20 cellular contexts compared by ENCODE assay signal in genomic region chr13:45015300-45015699, GRCh38. TPM values are rescaled to one million over a fixed set of nuclear protein-coding genes. Genes with fewer than 3 reads are reported as not detected.
A peak's percentile ranks its signal among the peaks of the same experiment; 100 is the strongest.
DNase-seq lines count a peak whose midpoint lies in the region; TF ChIP-seq lines count a peak whose summit lies in the region.
"Had no signal": no experiment of that assay in that cellular context is flagged by ENCODE, and none has a peak within 500 bp of the region (broad histone marks: within the 10 kb centered on the region; RNA-seq: fewer than 3 reads in every experiment).

No MANE protein-coding gene starts in this region.

- H3K27ac Mint-ChIP-seq in MCF 10A (ENCODE audit: low read depth, unreplicated experiment) (no peak overlapping the region), mesothelial cell of epicardium (no peak overlapping the region)
- H3K27ac Mint-ChIP-seq: activated CD8-positive, alpha-beta T cell treated with anti-CD3 and anti-CD28 coated beads for 36 hours; T-cell had no signal

- no peak overlapping the region for H2AFZ ChIP-seq in mammary epithelial cell (ENCODE audit: low read depth, low read length)
- H2AFZ ChIP-seq: PC-9 had no signal

- intact Hi-C loops in mammary epithelial cell (cut with micrococcal nuclease) (no loop called here), MCF 10A (cut with micrococcal nuclease) (no loop called here), adrenal gland (cut with DNase I) (no loop called here)

- no peaks in the 10 kb centered on the region for H3K4me1 ChIP-seq in mammary epithelial cell (ENCODE audit: insufficient read depth, low read length)
- H3K4me1 ChIP-seq in adrenal gland (replicated peaks in 1 of 2): peaks cover 0 to 8% of the 10 kb centered on the region in 2 donors
- H3K4me1 ChIP-seq: heart left ventricle, SJCRH30 had no signal

- H3K4me2 ChIP-seq in mammary epithelial cell (ENCODE audit: insufficient read depth, low read depth, low read length): no peak overlapping the region
- H3K4me2 ChIP-seq: PC-9 had no signal

- DNase-seq in mammary epithelial cell: peak; percentile 4
- no peak for DNase-seq in MCF 10A (ENCODE audit: unreplicated experiment)
- DNase-seq in adrenal gland: peak in 4 of 7 donors; percentile 33 to 51 (median 38)
- peak; percentile 4 for DNase-seq in fibroblast of pulmonary artery (ENCODE audit: low read depth)
- DNase-seq in mesothelial cell of epicardium (ENCODE audit: low spot score in 2 of 2, unreplicated experiment in 2 of 2): no peak
- no peak for DNase-seq in SKM-1 (lab: John Stamatoyannopoulos, UW; ENCODE audit: unreplicated experiment)
- no peak for DNase-seq in retina
- DNase-seq in hippocampal formation (lab: John Stamatoyannopoulos, UW): no peak
- DNase-seq: activated CD8-positive, alpha-beta T cell treated with anti-CD3 and anti-CD28 coated beads for 36 hours; activated naive CD4-positive, alpha-beta T cell; heart left ventricle; left colon; mesenchymal stem cell; NCI-H446 treated with DMSO at 0.1 percent for 48 hours; nucleus accumbens; PC-9; SJCRH30; T-cell had no signal

- H3K79me2 ChIP-seq in mammary epithelial cell (ENCODE audit: insufficient read depth, low read length): no peaks in the 10 kb centered on the region

- H3K4me3 ChIP-seq in mammary epithelial cell (replicated peaks in 1 of 3; ENCODE audit: insufficient read depth in 1 of 3, low read depth in 2 of 3, low read length in 3 of 3): no peak overlapping the region
- H3K4me3 ChIP-seq in adrenal gland: no peak overlapping the region
- no peak overlapping the region for H3K4me3 ChIP-seq in fibroblast of pulmonary artery (replicated peaks; ENCODE audit: low read depth, low read length)
- H3K4me3 ChIP-seq: coronary artery, heart left ventricle, PC-9, SJCRH30 had no signal

- no peaks in the 10 kb centered on the region for H3K4me1 Mint-ChIP-seq in MCF 10A (ENCODE audit: insufficient read depth, unreplicated experiment)
- no peaks in the 10 kb centered on the region for H3K4me1 Mint-ChIP-seq in mesothelial cell of epicardium
- H3K4me1 Mint-ChIP-seq: T-cell had no signal

- H3K9me3 Mint-ChIP-seq in MCF 10A (ENCODE audit: unreplicated experiment): no peaks in the 10 kb centered on the region
- no peaks in the 10 kb centered on the region for H3K9me3 Mint-ChIP-seq in mesothelial cell of epicardium
- H3K9me3 Mint-ChIP-seq: activated CD8-positive, alpha-beta T cell treated with anti-CD3 and anti-CD28 coated beads for 36 hours; T-cell had no signal

- H3K27ac ChIP-seq in mammary epithelial cell (ENCODE audit: insufficient read depth, low read depth, low read length) (no peak overlapping the region), adrenal gland (no peak overlapping the region)
- H3K27ac ChIP-seq: coronary artery, heart left ventricle, HL-60, PC-9, SJCRH30 had no signal

- CTCF ChIA-PET in mammary epithelial cell (lab: Charles Lee; ENCODE audit: low non-redundant PET): no interaction called here
- CTCF ChIA-PET in MCF 10A (lab: Yijun Ruan, JAX): interaction anchor here (0.6 kb wide), 1 partner anchor 14 kb away, joined by 3 read pairs; no protein-coding TSS in a partner anchor

- POLR2A ChIA-PET in MCF 10A (lab: Yijun Ruan, JAX): no interaction called here

- H3K36me3 ChIP-seq in mammary epithelial cell (ENCODE audit: insufficient read depth, low read length): peaks cover 12% of the 10 kb centered on the region
- peaks cover 0 to 30% of the 10 kb centered on the region in 2 donors for H3K36me3 ChIP-seq in adrenal gland (replicated peaks in 1 of 2)

- H3K27me3 Mint-ChIP-seq in MCF 10A (ENCODE audit: insufficient read depth, unreplicated experiment): no peaks in the 10 kb centered on the region
- H3K27me3 Mint-ChIP-seq in mesothelial cell of epicardium (ENCODE audit: low read depth): no peaks in the 10 kb centered on the region
- H3K27me3 Mint-ChIP-seq: activated CD8-positive, alpha-beta T cell treated with anti-CD3 and anti-CD28 coated beads for 36 hours; T-cell had no signal

- H3K4me3 Mint-ChIP-seq in MCF 10A (ENCODE audit: unreplicated experiment): no peak overlapping the region
- no peak overlapping the region for H3K4me3 Mint-ChIP-seq in mesothelial cell of epicardium
- H3K4me3 Mint-ChIP-seq: activated CD8-positive, alpha-beta T cell treated with anti-CD3 and anti-CD28 coated beads for 36 hours; T-cell had no signal

- 89% methylated on average over 2 of the region's 2 CpGs for WGBS in mammary epithelial cell (ENCODE audit: low coverage, missing lambda C conversion rate)
- WGBS in adrenal gland, 4 donors: 48 to 59% (median 56%) methylated on average over 2 of the region's 2 CpGs

- dilution Hi-C loops in mammary epithelial cell (cut with HindIII; ENCODE audit: low sequenced_read_pairs): no loop called here

- TF ChIP-seq CTCF in mammary epithelial cell (conservative IDR thresholded peaks at IDR 0.05 in 1 of 2, IDR thresholded peaks at IDR 0.05 in 1 of 2; ENCODE audit: extremely low read depth in 1 of 2, insufficient read depth in 1 of 2, low read depth in 1 of 2, low read length in 2 of 2) (no peak), MCF 10A (IDR thresholded peaks at IDR 0.05; ENCODE audit: unreplicated experiment) (no peak), adrenal gland (IDR thresholded peaks at IDR 0.05) (no peak), fibroblast of pulmonary artery (IDR thresholded peaks at IDR 0.05; ENCODE audit: low read length, missing control alignments) (no peak), mesothelial cell of epicardium (IDR thresholded peaks at IDR 0.05; ENCODE audit: unreplicated experiment) (no peak)

- H3K36me3 Mint-ChIP-seq in MCF 10A (ENCODE audit: insufficient read depth, unreplicated experiment) (peaks cover 59% of the 10 kb centered on the region), mesothelial cell of epicardium (peaks cover 28% of the 10 kb centered on the region)

- in situ Hi-C loops in mammary epithelial cell (cut with MboI; ENCODE audit: low sequenced_read_pairs in 2 of 2): no loop called here

- H4K20me1 ChIP-seq in mammary epithelial cell (ENCODE audit: insufficient read depth, low read length): no peaks in the 10 kb centered on the region

- no peak overlapping the region for H3K9ac ChIP-seq in mammary epithelial cell (ENCODE audit: insufficient read depth, low read length)

- BruUV-seq in mammary epithelial cell (replicated peaks; lab: Mats Ljungman, UMichigan): no TSS peak
- BruUV-seq in MCF 10A (replicated peaks; lab: Mats Ljungman, UMichigan): no TSS peak

- H3K27me3 ChIP-seq in mammary epithelial cell (ENCODE audit: insufficient read depth, low read length) (no peaks in the 10 kb centered on the region), adrenal gland (no peaks in the 10 kb centered on the region)
- H3K27me3 ChIP-seq: heart left ventricle, SJCRH30 had no signal

- no peaks in the 10 kb centered on the region for H3K9me3 ChIP-seq in mammary epithelial cell (replicated peaks; ENCODE audit: insufficient read depth, low read length)
- H3K9me3 ChIP-seq in adrenal gland (replicated peaks in 1 of 3): no peaks in the 10 kb centered on the region
- H3K9me3 ChIP-seq: heart left ventricle, SJCRH30 had no signal

- no peak for TF ChIP-seq POLR2A in adrenal gland (IDR thresholded peaks at IDR 0.05)

RNA-seq across cellular contexts. Expression of gene GPALPP1, which starts 26.0 kb away (rescaled TPM):
- total RNA-seq in mammary epithelial cell: 10 to 100 TPM; 21.4 to 26.0 TPM
- 9.2 TPM for polyA plus RNA-seq in mammary epithelial cell
- polyA minus RNA-seq in mammary epithelial cell: 21.9 TPM
- 21.0 and 22.5 TPM in 2 replicates for total RNA-seq in MCF 10A (2022)
- 10 to 100 TPM; 12.7 to 38.6 (median 24.0) TPM for total RNA-seq in adrenal gland
- polyA plus RNA-seq in adrenal gland: 10 to 100 TPM in 2 of 3 donors, 1 to 10 TPM in 1; 9.6 to 20.6 (median 11.3) TPM
- 33.6 to 35.0 TPM (median 33.7 TPM) in 3 replicates for total RNA-seq in mesothelial cell of epicardium

RNA-seq across cellular contexts. Expression of gene NUFIP1, which starts 26.0 kb away (rescaled TPM):
- 1 to 10 TPM; 2.8 to 9.4 TPM for total RNA-seq in mammary epithelial cell
- 4.0 TPM for polyA plus RNA-seq in mammary epithelial cell
- polyA minus RNA-seq in mammary epithelial cell: 2.6 TPM
- total RNA-seq in MCF 10A (2022): 9.1 and 9.7 TPM in 2 replicates
- 1 to 10 TPM in 7 of 8 donors, under 1 TPM in 1; 0.79 to 6.9 (median 4.1) TPM for total RNA-seq in adrenal gland
- polyA plus RNA-seq in adrenal gland: 1 to 10 TPM; 2.7 to 9.3 (median 2.8) TPM
- total RNA-seq in mesothelial cell of epicardium: 9.5 to 10.6 TPM (median 9.9 TPM) in 3 replicates

Comparison
In these comparisons a context has a peak if more than half of its experiments do, and no peak if none do; other contexts are left out.
1. DNase-seq: peak in mammary epithelial cell (single experiment), adrenal gland (4 of 7) and fibroblast of pulmonary artery (single experiment); none in MCF 10A (single experiment), mesothelial cell of epicardium (0 of 2), SKM-1 (single experiment), retina (single experiment) and hippocampal formation (0 of 2).